ENCODE assay signal across 34 cellular contexts in the genomic region with DNA sequence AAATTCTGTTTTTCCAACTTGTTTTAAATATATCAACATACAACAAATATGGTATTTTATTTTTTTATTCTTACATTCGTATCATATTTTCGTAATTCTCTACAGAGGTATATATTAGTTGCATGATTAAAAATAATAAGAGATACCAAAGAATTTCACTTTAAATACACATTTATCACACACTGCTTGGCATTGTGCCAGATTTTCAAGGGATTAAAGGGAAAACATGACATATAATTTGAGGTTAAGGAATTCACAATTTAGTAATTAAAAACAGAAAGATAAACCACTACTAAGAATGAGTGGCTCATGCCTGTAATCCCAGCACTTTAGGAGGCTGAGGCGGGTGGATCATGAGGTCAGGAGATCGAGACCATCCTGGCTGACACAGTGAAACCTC.
"Had no signal": no experiment of that assay in that cellular context is flagged by ENCODE, and none has a peak within 500 bp of the region (broad histone marks: within the 10 kb centered on the region; RNA-seq: fewer than 3 reads in every experiment).

No MANE protein-coding gene starts in this region.

- ATAC-seq: activated CD4-positive, CD25-positive, alpha-beta regulatory T cell treated with anti-CD3 and anti-CD28 coated beads, Interleukin-2, amount 50 U/mL, for 24 hours; activated CD8-positive, alpha-beta T cell treated with anti-CD3 and anti-CD28 coated beads for 36 hours; activated naive CD8-positive, alpha-beta T cell treated with anti-CD3 and anti-CD28 coated beads, Interleukin-2, amount 50 U/mL, for 24 hours; activated T-cell treated with anti-CD3 and anti-CD28 coated beads, Interleukin-2, amount 50 U/mL, for 4 hours; activated T-helper 17 cell treated with anti-CD3 and anti-CD28 coated beads, Interleukin-2, amount 50 U/mL, for 72 hours; body of pancreas; foreskin keratinocyte; gastrocnemius medialis; heart left ventricle; T-helper 17 cell had no signal

- H3K4me1 ChIP-seq: adrenal gland, colonic mucosa, esophagus muscularis mucosa, foreskin keratinocyte, gastrocnemius medialis had no signal

- H3K36me3 ChIP-seq: adrenal gland, colonic mucosa, esophagus muscularis mucosa, gastrocnemius medialis, heart left ventricle, WERI-Rb-1 had no signal

- H3K27ac ChIP-seq: adrenal gland, body of pancreas, colonic mucosa, dorsolateral prefrontal cortex, esophagus muscularis mucosa, foreskin keratinocyte, gastrocnemius medialis, heart left ventricle, WERI-Rb-1 had no signal

- H3K4me3 ChIP-seq: adrenal gland, body of pancreas, colonic mucosa, dorsolateral prefrontal cortex, esophagus muscularis mucosa, gastrocnemius medialis, heart left ventricle had no signal

- H3K9me3 Mint-ChIP-seq: activated B cell treated with CpG ODN at 0.5 μM for 24 hours; activated CD8-positive, alpha-beta T cell treated with anti-CD3 and anti-CD28 coated beads for 36 hours; activated naive CD8-positive, alpha-beta T cell treated with anti-CD3 and anti-CD28 coated beads for 36 hours; activated naive CD8-positive, alpha-beta T cell treated with anti-CD3 and anti-CD28 coated beads, Interleukin-2, amount 50 U/mL, for 24 hours; activated T-helper 17 cell treated with anti-CD3 and anti-CD28 coated beads, Interleukin-2, amount 50 U/mL, for 72 hours; dendritic cell treated with granulocyte-macrophage colony-stimulating factor and Interleukin-4, amounts not matched to agents 40 ng/mL and 50 ng/mL, for 4 days; endodermal cell had no signal

- H3K9me3 ChIP-seq: adrenal gland, body of pancreas, colonic mucosa, esophagus muscularis mucosa, gastrocnemius medialis, heart left ventricle had no signal

- DNase-seq: activated B cell treated with CpG ODN at 0.5 μM for 24 hours; activated CD4-positive, alpha-beta T cell treated with anti-CD3 and anti-CD28 coated beads for 48 hours; activated CD4-positive, alpha-beta T cell treated with anti-CD3 and anti-CD28 coated beads, Interleukin-2, amount 50 U/mL, for 1 hour; activated CD4-positive, alpha-beta T cell treated with anti-CD3 and anti-CD28 coated beads, Interleukin-2, amount 50 U/mL, for 48 hours; activated CD8-positive, alpha-beta memory T cell treated with anti-CD3 and anti-CD28 coated beads for 24 hours; activated CD8-positive, alpha-beta T cell treated with anti-CD3 and anti-CD28 coated beads for 36 hours; activated effector memory CD4-positive, alpha-beta T cell treated with Interleukin-2 at 50 U/mL for 16 hours; activated gamma-delta T cell treated with Interleukin-2 at 50 U/mL for 16 hours; activated naive CD4-positive, alpha-beta T cell treated with anti-CD3 and anti-CD28 coated beads, Interleukin-2, amount 50 U/mL, for 16 hours; activated naive CD4-positive, alpha-beta T cell treated with Interleukin-2 at 50 U/mL for 16 hours; activated naive CD8-positive, alpha-beta T cell treated with anti-CD3 and anti-CD28 coated beads for 36 hours; activated naive CD8-positive, alpha-beta T cell treated with anti-CD3 and anti-CD28 coated beads, Interleukin-2, amount 50 U/mL, for 24 hours; activated T-cell treated with anti-CD3 and anti-CD28 coated beads, Interleukin-2, amount 50 U/mL, for 4 hours; adrenal gland; amygdala; aorta; body of pancreas; caudate nucleus; colonic mucosa; dorsolateral prefrontal cortex; effector memory CD4-positive, alpha-beta T cell; endodermal cell; foreskin keratinocyte; gastrocnemius medialis; glutamatergic neuron; heart left ventricle; T-helper 17 cell; T1000; WERI-Rb-1 had no signal

- H3K27ac Mint-ChIP-seq: activated B cell treated with CpG ODN at 0.5 μM for 24 hours; activated CD8-positive, alpha-beta T cell treated with anti-CD3 and anti-CD28 coated beads for 36 hours; activated naive CD8-positive, alpha-beta T cell treated with anti-CD3 and anti-CD28 coated beads for 36 hours; activated naive CD8-positive, alpha-beta T cell treated with anti-CD3 and anti-CD28 coated beads, Interleukin-2, amount 50 U/mL, for 24 hours; activated T-helper 17 cell treated with anti-CD3 and anti-CD28 coated beads, Interleukin-2, amount 50 U/mL, for 72 hours; dendritic cell treated with granulocyte-macrophage colony-stimulating factor and Interleukin-4, amounts not matched to agents 40 ng/mL and 50 ng/mL, for 4 days; endodermal cell; T-helper 17 cell; T-helper 2 cell treated with Interferon-gamma antibody and Interleukin-4, amounts not matched to agents 5 μg/mL and 100 μg/mL, for 36 hours had no signal

- H3K27me3 ChIP-seq: adrenal gland, body of pancreas, colonic mucosa, esophagus muscularis mucosa, foreskin keratinocyte, gastrocnemius medialis, heart left ventricle had no signal

- H3K36me3 Mint-ChIP-seq: activated naive CD8-positive, alpha-beta T cell treated with anti-CD3 and anti-CD28 coated beads for 36 hours had no signal
